ENCODE assay signal across 16 cellular contexts in genomic region chr5:146620663-146621051, GRCh38.
DNase-seq lines count a peak whose midpoint lies in the region; ATAC-seq lines count a peak whose summit lies in the region.
"Had no signal": no experiment of that assay in that cellular context is flagged by ENCODE, and none has a peak within 500 bp of the region (broad histone marks: within the 10 kb centered on the region; RNA-seq: fewer than 3 reads in every experiment).

No MANE protein-coding gene starts in this region.

- no peak for ATAC-seq in stimulated activated naive B cell treated with anti-CD40 and anti-IgM and Interleukin-4, amounts not matched to agents 10 μg/mL and 1 μg/mL and 100 μg/mL, for 72 hours (replicated peaks)
- no peak for ATAC-seq in HG03159 (IDR thresholded peaks at IDR 0.05; ENCODE audit: unreplicated experiment)
- ATAC-seq: activated CD8-positive, alpha-beta memory T cell treated with anti-CD3 and anti-CD28 coated beads, Interleukin-2, amount 10 ng/mL, durations not matched to agents 7 days and 5 days; T-cell had no signal

- H3K4me1 Mint-ChIP-seq in stimulated activated naive B cell treated with anti-CD40 and anti-IgM and Interleukin-4, amounts not matched to agents 10 μg/mL and 1 μg/mL and 100 μg/mL, for 72 hours, result no peaks in the 10 kb centered on the region
- H3K4me1 Mint-ChIP-seq: T-cell had no signal

- DNase-seq in DMS79 treated with DMSO at 0.1 percent for 48 hours (lab: John Stamatoyannopoulos, UW), result peak; percentile 71
- DNase-seq in NCI-H187 treated with DMSO at 0.1 percent for 48 hours (lab: John Stamatoyannopoulos, UW), result peak; percentile 96
- peak; percentile 94 for DNase-seq in NCI-H748 treated with DMSO at 0.1 percent for 48 hours (lab: John Stamatoyannopoulos, UW)
- DNase-seq in activated naive CD4-positive, alpha-beta T cell (lab: John Stamatoyannopoulos, UW), result no peak
- DNase-seq in stimulated activated naive B cell treated with anti-CD40 and anti-IgM and Interleukin-4, amounts not matched to agents 10 μg/mL and 1 μg/mL and 100 μg/mL, for 72 hours, result no peak
- DNase-seq in SIG-M5 (lab: John Stamatoyannopoulos, UW), result no peak
- DNase-seq: activated CD8-positive, alpha-beta memory T cell treated with anti-CD3 and anti-CD28 coated beads, Interleukin-2, amount 10 ng/mL, durations not matched to agents 7 days and 5 days; activated gamma-delta T cell treated with Interleukin-2 at 50 U/mL for 16 hours; effector CD4-positive, alpha-beta T cell; lower lobe of right lung; T-cell; upper lobe of left lung had no signal

- H3K9me3 Mint-ChIP-seq in stimulated activated naive B cell treated with anti-CD40 and anti-IgM and Interleukin-4, amounts not matched to agents 10 μg/mL and 1 μg/mL and 100 μg/mL, for 72 hours, result peaks cover 12 to 15% of the 10 kb centered on the region in 2 donors

- no peak overlapping the region for H3K27ac Mint-ChIP-seq in stimulated activated naive B cell treated with anti-CD40 and anti-IgM and Interleukin-4, amounts not matched to agents 10 μg/mL and 1 μg/mL and 100 μg/mL, for 72 hours
- H3K27ac Mint-ChIP-seq: activated CD8-positive, alpha-beta memory T cell treated with anti-CD3 and anti-CD28 coated beads, Interleukin-2, amount 10 ng/mL, durations not matched to agents 7 days and 5 days; natural killer cell treated with Interleukin-12 subunit alpha and Interleukin-12 subunit beta and Interleukin-15 and Interleukin-18, amount 100 ng/mL, for 72 hours; T-cell had no signal

- no peaks in the 10 kb centered on the region for H3K27me3 ChIP-seq in layer of hippocampus (ENCODE audit: control insufficient read depth, insufficient read depth, low read length)
- H3K27me3 ChIP-seq: right atrium auricular region, upper lobe of left lung had no signal

- no peak overlapping the region for H3K4me3 Mint-ChIP-seq in stimulated activated naive B cell treated with anti-CD40 and anti-IgM and Interleukin-4, amounts not matched to agents 10 μg/mL and 1 μg/mL and 100 μg/mL, for 72 hours
- H3K4me3 Mint-ChIP-seq: activated CD8-positive, alpha-beta memory T cell treated with anti-CD3 and anti-CD28 coated beads, Interleukin-2, amount 10 ng/mL, durations not matched to agents 7 days and 5 days; natural killer cell treated with Interleukin-12 subunit alpha and Interleukin-12 subunit beta and Interleukin-15 and Interleukin-18, amount 100 ng/mL, for 72 hours; T-cell had no signal

- H3K27me3 Mint-ChIP-seq in stimulated activated naive B cell treated with anti-CD40 and anti-IgM and Interleukin-4, amounts not matched to agents 10 μg/mL and 1 μg/mL and 100 μg/mL, for 72 hours, result no peaks in the 10 kb centered on the region
- H3K27me3 Mint-ChIP-seq: activated CD8-positive, alpha-beta memory T cell treated with anti-CD3 and anti-CD28 coated beads, Interleukin-2, amount 10 ng/mL, durations not matched to agents 7 days and 5 days; natural killer cell treated with Interleukin-12 subunit alpha and Interleukin-12 subunit beta and Interleukin-15 and Interleukin-18, amount 100 ng/mL, for 72 hours had no signal

- H3K27ac ChIP-seq in layer of hippocampus (ENCODE audit: low read depth, low read length), result peak overlapping the region; percentile 20
- H3K27ac ChIP-seq: lower lobe of right lung, right atrium auricular region, upper lobe of left lung had no signal

- H3K36me3 Mint-ChIP-seq in stimulated activated naive B cell treated with anti-CD40 and anti-IgM and Interleukin-4, amounts not matched to agents 10 μg/mL and 1 μg/mL and 100 μg/mL, for 72 hours, result no peaks in the 10 kb centered on the region
- H3K36me3 Mint-ChIP-seq: activated CD8-positive, alpha-beta memory T cell treated with anti-CD3 and anti-CD28 coated beads, Interleukin-2, amount 10 ng/mL, durations not matched to agents 7 days and 5 days; T-cell had no signal

Comparison
In these comparisons a context has a peak if more than half of its experiments do, and no peak if none do; other contexts are left out.
1. DNase-seq: peak in DMS79 treated with DMSO at 0.1 percent for 48 hours (single experiment), NCI-H187 treated with DMSO at 0.1 percent for 48 hours (single experiment) and NCI-H748 treated with DMSO at 0.1 percent for 48 hours (single experiment); none in activated naive CD4-positive, alpha-beta T cell (0 of 4), stimulated activated naive B cell treated with anti-CD40 and anti-IgM and Interleukin-4, amounts not matched to agents 10 μg/mL and 1 μg/mL and 100 μg/mL, for 72 hours (single experiment) and SIG-M5 (single experiment).